In the genomic region with DNA sequence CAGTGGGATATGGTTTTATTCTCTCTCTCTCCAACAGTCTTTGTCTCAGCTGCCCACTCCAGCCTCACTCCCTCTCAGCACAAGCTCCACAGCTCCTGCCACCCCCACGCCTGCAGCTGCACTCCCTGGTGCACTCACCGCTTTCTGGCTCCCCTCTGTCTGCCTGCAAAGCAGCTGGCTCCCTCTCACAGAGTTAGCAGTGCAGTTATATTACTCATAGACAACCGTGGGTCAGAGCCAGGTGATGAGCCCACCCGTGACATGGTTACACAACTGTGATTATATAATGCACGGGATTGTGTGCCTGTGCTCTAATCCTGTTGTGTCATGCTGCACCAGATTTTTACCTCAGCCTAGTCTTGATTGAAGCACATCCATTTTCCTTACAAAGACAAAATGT, we compare ENCODE assay signal across 8 cellular contexts.
DNase-seq lines count a peak whose midpoint lies in the region; ATAC-seq lines count a peak whose summit lies in the region.

No MANE protein-coding gene starts in this region.

- 13 to 14% methylated on average over 5 of the region's 5 CpGs for whole genome bisulfite sequencing in GM23248 (ENCODE audit: low coverage in 1 of 2, low lambda C conversion rate in 2 of 2, missing lambda C conversion rate in 2 of 2), 2 experiments

- no peaks in the 10 kb centered on the region for H3K36me3 ChIP-seq in GM23248 (ENCODE audit: low read depth)

- H3F3A ChIP-seq in GM23248 (ENCODE audit: insufficient read depth), result no peaks in the 10 kb centered on the region

- peaks cover 4% of the 10 kb centered on the region; the same call in 1 of the 2 replicates for H3K27me3 ChIP-seq in GM23248 (replicated peaks; ENCODE audit: insufficient read depth)

- H3K4me3 ChIP-seq in GM23248, result no peak overlapping the region

- no peak for ATAC-seq in GM19463 (IDR thresholded peaks at IDR 0.05; ENCODE audit: unreplicated experiment)

- H3K79me2 ChIP-seq in GM23248 (ENCODE audit: insufficient read depth), result no peaks in the 10 kb centered on the region

- H3K4me1 ChIP-seq in GM23248 (ENCODE audit: insufficient read depth), result no peaks in the 10 kb centered on the region

- H2AFZ ChIP-seq in GM23248, result no peak overlapping the region

- no peak overlapping the region for H3K4me2 ChIP-seq in GM23248 (ENCODE audit: unreplicated experiment)

- H3K9me3 ChIP-seq in GM23248 (ENCODE audit: low read depth), result no peaks in the 10 kb centered on the region

- no peak overlapping the region for H3K9ac ChIP-seq in GM23248

- H3K27ac ChIP-seq in GM23248, result no peak overlapping the region

- DNase-seq in GM23248 (peak; percentile 74), RPMI7951 (ENCODE audit: low read depth) (peak; percentile 32), glomerular visceral epithelial cell (ENCODE audit: extremely low spot score) (peak; percentile 0), putamen (ENCODE audit: low spot score) (peak; percentile 70), OCI-M1 (lab: John Stamatoyannopoulos, UW) (no peak), NK-92 (lab: John Stamatoyannopoulos, UW; ENCODE audit: unreplicated experiment) (no peak), midbrain (lab: John Stamatoyannopoulos, UW) (no peak)

- in situ Hi-C loops in GM23248 (cut with MboI), result no loop called here

- no peaks in the 10 kb centered on the region for H4K20me1 ChIP-seq in GM23248 (ENCODE audit: insufficient read depth)

- H3K9me2 ChIP-seq in GM23248 (ENCODE audit: insufficient read depth), result no peaks in the 10 kb centered on the region

Comparison
In these comparisons a context has a peak if more than half of its experiments do, and no peak if none do; other contexts are left out.
1. DNase-seq: peak in GM23248 (single experiment), RPMI7951 (single experiment), glomerular visceral epithelial cell (single experiment) and putamen (single experiment); none in OCI-M1 (single experiment), NK-92 (single experiment) and midbrain (single experiment).